ENCODE assay signal across 8 cellular contexts in genomic region chr2:162333968-162334367, GRCh38. TPM values are rescaled to one million over a fixed set of nuclear protein-coding genes. Genes with fewer than 3 reads are reported as not detected.
DNase-seq lines count a peak whose midpoint lies in the region; ATAC-seq and TF ChIP-seq lines count a peak whose summit lies in the region.

No MANE protein-coding gene starts in this region.

- H3K27ac ChIP-seq in aorta (ENCODE audit: low read depth in 1 of 2, low read length in 2 of 2): no peak overlapping the region
- no peak overlapping the region for H3K27ac ChIP-seq in CD4-positive, alpha-beta memory T cell (ENCODE audit: low read depth, low read length)

- no peak overlapping the region for H3K4me3 ChIP-seq in aorta (ENCODE audit: low read length in 2 of 2)
- H3K4me3 ChIP-seq in CD4-positive, alpha-beta memory T cell (ENCODE audit: low read length in 2 of 2): no peak overlapping the region

- POLR2A ChIA-PET in CD4-positive, alpha-beta memory T cell (lab: Charles Lee; ENCODE audit: partially characterized antibody): interaction anchor here (2.1 kb wide), 1 partner anchor 15 kb away, joined by 6 read pairs; the partner anchor contains the start of gene IFIH1

- no peaks in the 10 kb centered on the region for H3K9me3 ChIP-seq in aorta (ENCODE audit: control insufficient read depth, low read length)
- H3K9me3 ChIP-seq in CD4-positive, alpha-beta memory T cell (ENCODE audit: control insufficient read depth in 1 of 2, low read length in 2 of 2): no peaks in the 10 kb centered on the region

- WGBS in aorta, 2 donors: 48% methylated on average over 3 of the region's 3 CpGs

- CTCF ChIA-PET in Calu3 (lab: Charles Lee): interaction anchor here (1.1 to 1.3 kb wide), 3 partner anchors 13 to 21 kb away, joined by 3 to 7 read pairs (median 3); partner anchors contain the start of gene IFIH1
- CTCF ChIA-PET in CD4-positive, alpha-beta memory T cell (lab: Charles Lee; ENCODE audit: partially characterized antibody): interaction anchor here (0.6 to 3.1 kb wide), 13 partner anchors 9 to 747 kb away, joined by 3 to 29 read pairs (median 7); partner anchors contain the start of genes GCA and IFIH1

- no peak overlapping the region for H3K4me3 Mint-ChIP-seq in Calu3 (ENCODE audit: low read depth, unreplicated experiment)
- no peak overlapping the region for H3K4me3 Mint-ChIP-seq in CD4-positive, alpha-beta memory T cell

- no TSS peak for BruUV-seq in Calu3 (replicated peaks; lab: Mats Ljungman, UMichigan)

- no peaks in the 10 kb centered on the region for H3K27me3 ChIP-seq in aorta (ENCODE audit: control insufficient read depth in 1 of 2, insufficient read depth in 2 of 2, low read length in 1 of 2)
- no peaks in the 10 kb centered on the region for H3K27me3 ChIP-seq in CD4-positive, alpha-beta memory T cell (ENCODE audit: insufficient read depth, low read length)

- DNase-seq in Calu3 (peak; percentile 52), SK-N-DZ (ENCODE audit: low spot score) (peak; percentile 17), globus pallidus (ENCODE audit: low spot score) (peak; percentile 35), aorta (no peak)
- no peak for DNase-seq in CD4-positive, alpha-beta memory T cell

- intact Hi-C loops in Calu3 (cut with micrococcal nuclease; ENCODE audit: unreplicated experiment) (no loop called here), aorta (cut with DNase I) (no loop called here)
- intact Hi-C loops in CD4-positive, alpha-beta memory T cell (cut with micrococcal nuclease): loop anchor here (1.0 kb wide), 1 partner anchor 113 kb away; no protein-coding TSS in a partner anchor

- no peaks in the 10 kb centered on the region for H3K4me1 Mint-ChIP-seq in Calu3 (ENCODE audit: low read depth, unreplicated experiment)
- no peaks in the 10 kb centered on the region for H3K4me1 Mint-ChIP-seq in CD4-positive, alpha-beta memory T cell

- TF ChIP-seq CTCF in Calu3 (IDR thresholded peaks at IDR 0.05; ENCODE audit: unreplicated experiment): no peak

- H3K27ac Mint-ChIP-seq in Calu3 (ENCODE audit: unreplicated experiment): no peak overlapping the region
- no peak overlapping the region for H3K27ac Mint-ChIP-seq in CD4-positive, alpha-beta memory T cell

- no peaks in the 10 kb centered on the region for H3K36me3 ChIP-seq in aorta (ENCODE audit: control insufficient read depth in 1 of 2, insufficient read depth in 2 of 2, low read length in 1 of 2)
- H3K36me3 ChIP-seq in CD4-positive, alpha-beta memory T cell (ENCODE audit: insufficient read depth, low read length): no peaks in the 10 kb centered on the region

- ATAC-seq in GM18868 (IDR thresholded peaks at IDR 0.05; ENCODE audit: unreplicated experiment): peak; percentile 78
- peak; percentile 73 for ATAC-seq in HG03108 (IDR thresholded peaks at IDR 0.05; ENCODE audit: unreplicated experiment)
- ATAC-seq in aorta (ENCODE audit: low FRiP score): peak; percentile 50
- no peak for ATAC-seq in GM19467 (IDR thresholded peaks at IDR 0.05; ENCODE audit: unreplicated experiment)

- H3K9me3 Mint-ChIP-seq in Calu3 (ENCODE audit: low read depth, unreplicated experiment): peaks cover under 1% of the 10 kb centered on the region
- H3K9me3 Mint-ChIP-seq in CD4-positive, alpha-beta memory T cell: no peaks in the 10 kb centered on the region

- no peaks in the 10 kb centered on the region for H3K36me3 Mint-ChIP-seq in Calu3 (ENCODE audit: insufficient read depth, unreplicated experiment)
- H3K36me3 Mint-ChIP-seq in CD4-positive, alpha-beta memory T cell: no peaks in the 10 kb centered on the region

- no peaks in the 10 kb centered on the region for H3K27me3 Mint-ChIP-seq in Calu3 (ENCODE audit: unreplicated experiment)
- H3K27me3 Mint-ChIP-seq in CD4-positive, alpha-beta memory T cell: no peaks in the 10 kb centered on the region

- no peaks in the 10 kb centered on the region for H3K4me1 ChIP-seq in aorta (ENCODE audit: control insufficient read depth in 1 of 2, insufficient read depth in 2 of 2, low read length in 2 of 2)
- H3K4me1 ChIP-seq in CD4-positive, alpha-beta memory T cell (ENCODE audit: insufficient read depth, low read length): no peaks in the 10 kb centered on the region

RNA-seq across cellular contexts. Expression of gene GCA, which starts 10.0 kb away (rescaled TPM):
- total RNA-seq in Calu3 (2022): 51.2 and 57.5 TPM in 2 replicates
- polyA plus RNA-seq in SK-N-DZ (2014; cell fraction: cytosol; rRNA removed): 34.8 and 46.4 TPM in 2 replicates
- 39.6 and 62.8 TPM in 2 replicates for polyA plus RNA-seq in SK-N-DZ (2014; cell fraction: nucleus; rRNA removed)
- total RNA-seq in aorta: 10 to 100 TPM; 32.5 to 35.2 TPM
- 10 to 100 TPM; 16.3 to 18.5 TPM for polyA plus RNA-seq in aorta
- total RNA-seq in CD4-positive, alpha-beta memory T cell: 10 to 100 TPM; 11.5 to 11.9 TPM
- polyA plus RNA-seq in CD4-positive, alpha-beta memory T cell: 10 to 100 TPM; 10.9 to 16.8 TPM

RNA-seq across cellular contexts. Expression of gene IFIH1, which starts 15.5 kb away (rescaled TPM):
- total RNA-seq in Calu3 (2022) (63.7 and 126 TPM in 2 replicates), aorta (10 to 100 TPM; 16.3 to 22.1 TPM)
- polyA plus RNA-seq in SK-N-DZ (2014; cell fraction: cytosol; rRNA removed): 1.0 TPM in 1 of 2 replicates, not detected in the other
- polyA plus RNA-seq in SK-N-DZ (2014; cell fraction: nucleus; rRNA removed): not detected in 2 replicates
- 1 to 10 TPM; 6.5 to 9.0 TPM for polyA plus RNA-seq in aorta
- total RNA-seq in CD4-positive, alpha-beta memory T cell: 10 to 100 TPM; 30.1 to 31.2 TPM
- polyA plus RNA-seq in CD4-positive, alpha-beta memory T cell: 10 to 100 TPM; 13.1 to 24.1 TPM

Comparison
In these comparisons a context has a peak if more than half of its experiments do, and no peak if none do; other contexts are left out.
1. DNase-seq: peak in Calu3 (single experiment), SK-N-DZ (single experiment) and globus pallidus (single experiment); none in aorta (0 of 2) and CD4-positive, alpha-beta memory T cell (0 of 5).